Comparison of ENCODE assay signal across 21 cellular contexts in the genomic region with DNA sequence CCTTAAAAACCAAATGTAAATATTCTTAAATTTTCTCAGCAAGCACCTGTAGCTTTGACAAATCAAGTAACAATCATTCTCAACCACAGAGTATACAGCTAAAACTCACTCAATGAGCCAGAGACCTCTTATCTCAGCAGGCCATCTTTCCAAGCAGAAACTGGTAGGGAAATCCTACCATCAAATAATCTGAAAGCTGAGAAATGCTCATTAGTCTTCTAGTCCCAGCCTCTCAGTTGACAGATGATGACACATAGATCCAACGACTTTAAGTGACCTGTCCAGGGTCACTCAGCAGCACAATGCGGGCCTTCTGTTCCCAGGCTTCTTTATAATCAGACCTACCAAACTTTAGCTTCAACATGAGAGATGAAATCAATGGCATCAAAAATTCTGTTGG.
"Had no signal": no experiment of that assay in that cellular context is flagged by ENCODE, and none has a peak within 500 bp of the region (broad histone marks: within the 10 kb centered on the region; RNA-seq: fewer than 3 reads in every experiment).

No MANE protein-coding gene starts in this region.

- H3K36me3 ChIP-seq: lower lobe of right lung, ovary, sigmoid colon, tibial artery had no signal

- DNase-seq: cortex of kidney; effector memory CD8-positive, alpha-beta T cell; left ventricle myocardium superior; lower lobe of right lung; natural killer cell; occipital lobe; ovary; posterior cingulate gyrus; psoas muscle; right cardiac atrium; sigmoid colon; stimulated activated CD4-positive, alpha-beta T cell treated with anti-CD3 and anti-CD28 coated beads, Interleukin-4, amount 100 ng/mL, for 4 hours; stimulated activated naive CD8-positive, alpha-beta T cell treated with anti-CD3 and anti-CD28 coated beads, Interleukin-15, Interleukin-2, amounts not matched to agents 100 U/mL and 50 U/mL, for 24 hours; substantia nigra; testis; tibial artery had no signal

- FAIRE-seq: endometrium, frontal cortex, keratinocyte had no signal

- H3K27ac ChIP-seq: lower lobe of right lung, ovary, psoas muscle, sigmoid colon, testis, tibial artery had no signal

- H3K36me3 Mint-ChIP-seq: type B pancreatic cell had no signal

- H3K27me3 ChIP-seq: ovary, sigmoid colon, testis, tibial artery had no signal

- H3K27ac Mint-ChIP-seq: effector memory CD8-positive, alpha-beta T cell; natural killer cell; stimulated activated memory B cell treated with anti-CD40 and anti-IgM and Interleukin-4, amounts not matched to agents 10 μg/mL and 1 μg/mL and 100 μg/mL, for 72 hours; type B pancreatic cell had no signal

- ATAC-seq: effector memory CD8-positive, alpha-beta T cell; left ventricle myocardium superior; natural killer cell; psoas muscle; right cardiac atrium; stimulated activated memory B cell treated with anti-CD40 and anti-IgM and Interleukin-4, amounts not matched to agents 10 μg/mL and 1 μg/mL and 100 μg/mL, for 72 hours; stimulated activated naive CD8-positive, alpha-beta T cell treated with anti-CD3 and anti-CD28 coated beads, Interleukin-15, Interleukin-2, amounts not matched to agents 100 U/mL and 50 U/mL, for 24 hours had no signal

- H3K9me3 Mint-ChIP-seq: effector memory CD8-positive, alpha-beta T cell had no signal

- H3K4me3 ChIP-seq: lower lobe of right lung, ovary, psoas muscle, sigmoid colon, testis, tibial artery had no signal

- H3K4me1 ChIP-seq: lower lobe of right lung, psoas muscle, testis had no signal

- H3K9me3 ChIP-seq: lower lobe of right lung, ovary, psoas muscle, sigmoid colon, testis, tibial artery had no signal

- H3K27me3 Mint-ChIP-seq: effector memory CD8-positive, alpha-beta T cell; stimulated activated memory B cell treated with anti-CD40 and anti-IgM and Interleukin-4, amounts not matched to agents 10 μg/mL and 1 μg/mL and 100 μg/mL, for 72 hours; type B pancreatic cell had no signal

- H3K4me3 Mint-ChIP-seq: effector memory CD8-positive, alpha-beta T cell; natural killer cell; stimulated activated memory B cell treated with anti-CD40 and anti-IgM and Interleukin-4, amounts not matched to agents 10 μg/mL and 1 μg/mL and 100 μg/mL, for 72 hours; type B pancreatic cell had no signal
